In genomic region chr2:213232649-213233437, GRCh38 we compare ENCODE assay signal across 8 cellular contexts. TPM values are rescaled to one million over a fixed set of nuclear protein-coding genes. Genes with fewer than 3 reads are reported as not detected.
DNase-seq lines count a peak whose midpoint lies in the region; ATAC-seq and TF ChIP-seq lines count a peak whose summit lies in the region.

No MANE protein-coding gene starts in this region.

- intact Hi-C loops in colonic mucosa (cut with DNase I), result no loop called here

- H3K4me2 ChIP-seq in OCI-LY3 (ENCODE audit: low read length), result peak overlapping the region; percentile 81

- H3K4me1 ChIP-seq in OCI-LY3 (ENCODE audit: low read length) (peaks cover 31% of the 10 kb centered on the region), colonic mucosa (no peaks in the 10 kb centered on the region), BE2C (peaks cover 11% of the 10 kb centered on the region)

- H3K27ac ChIP-seq in OCI-LY3 (ENCODE audit: low read length), result peak overlapping the region; percentile 43
- peak overlapping the region; percentile 28 for H3K27ac ChIP-seq in brain microvascular endothelial cell
- no peak overlapping the region for H3K27ac ChIP-seq in colonic mucosa

- ATAC-seq in GM18909 (IDR thresholded peaks at IDR 0.05; ENCODE audit: poor library complexity, unreplicated experiment) (peak; percentile 90), HG02852 (IDR thresholded peaks at IDR 0.05; ENCODE audit: unreplicated experiment) (peak; percentile 94)

- H2AFZ ChIP-seq in OCI-LY3 (ENCODE audit: low read depth, low read length), result no peak overlapping the region; the same call in 1 of the 2 replicates

- H3K36me3 ChIP-seq in OCI-LY3 (replicated peaks; ENCODE audit: low read depth, low read length) (no peaks in the 10 kb centered on the region), brain microvascular endothelial cell (replicated peaks) (no peaks in the 10 kb centered on the region), colonic mucosa (no peaks in the 10 kb centered on the region), BE2C (no peaks in the 10 kb centered on the region)

- H4K20me1 ChIP-seq in OCI-LY3 (ENCODE audit: insufficient read depth, low read length), result no peaks in the 10 kb centered on the region

- H3K9ac ChIP-seq in OCI-LY3 (ENCODE audit: low read length) (0 out of 2 replicates have a peak overlapping the region, but pooled peaks have one; percentile 5), colonic mucosa (ENCODE audit: low read depth in 2 of 2, low read length in 2 of 2) (no peak overlapping the region)

- H3K9me3 ChIP-seq in OCI-LY3 (ENCODE audit: insufficient read depth, low read length) (peaks cover 6% of the 10 kb centered on the region; the same call in 1 of the 2 replicates), colonic mucosa (no peaks in the 10 kb centered on the region), BE2C (no peaks in the 10 kb centered on the region)

- DNase-seq in brain microvascular endothelial cell, result peak; percentile 53
- DNase-seq in stimulated activated CD8-positive, alpha-beta memory T cell treated with anti-CD3 and anti-CD28 coated beads, Interleukin-4, amount 100 ng/mL, for 24 hours (ENCODE audit: low read depth), result peak; percentile 16
- DNase-seq in colonic mucosa, result no peak
- no peak for DNase-seq in BE2C
- no peak for DNase-seq in cerebellar cortex (ENCODE audit: low spot score)

- no peaks in the 10 kb centered on the region for H3K79me2 ChIP-seq in OCI-LY3 (ENCODE audit: low read length)

- peak overlapping the region; percentile 58 for H3K4me3 ChIP-seq in OCI-LY3 (ENCODE audit: low read length)
- no peak overlapping the region for H3K4me3 ChIP-seq in brain microvascular endothelial cell (ENCODE audit: low read depth, low read length)
- no peak overlapping the region for H3K4me3 ChIP-seq in colonic mucosa
- no peak overlapping the region for H3K4me3 ChIP-seq in BE2C (ENCODE audit: low read depth, low read length)

- in situ Hi-C loops in brain microvascular endothelial cell (cut with HindIII; ENCODE audit: low pct_ligation_motif_present, low sequenced_read_pairs), result no loop called here

- TF ChIP-seq CTCF in OCI-LY3 (IDR thresholded peaks at IDR 0.05; ENCODE audit: low read depth, low read length) (no peak), brain microvascular endothelial cell (IDR thresholded peaks at IDR 0.05; ENCODE audit: low read depth, low read length, missing control alignments) (no peak), colonic mucosa (IDR thresholded peaks at IDR 0.05) (no peak), BE2C (IDR thresholded peaks at IDR 0.05; ENCODE audit: low read depth, low read length) (no peak)

- H3K27me3 ChIP-seq in OCI-LY3 (ENCODE audit: low read depth, low read length), result no peaks in the 10 kb centered on the region
- H3K27me3 ChIP-seq in brain microvascular endothelial cell (replicated peaks), result no peaks in the 10 kb centered on the region
- no peaks in the 10 kb centered on the region for H3K27me3 ChIP-seq in colonic mucosa
- H3K27me3 ChIP-seq in BE2C, result no peaks in the 10 kb centered on the region

RNA-seq across cellular contexts. Expression of gene SPAG16, which starts 51.4 kb away (rescaled TPM):
- 10 to 100 TPM; 18.6 to 25.5 TPM for total RNA-seq in colonic mucosa
- 17.7 TPM for polyA plus RNA-seq in BE2C (2012; ENCODE audit: insufficient read depth, insufficient read length, low read depth)

Comparison
In these comparisons a context has a peak if more than half of its experiments do, and no peak if none do; other contexts are left out.
1. DNase-seq: peak in brain microvascular endothelial cell (single experiment) and stimulated activated CD8-positive, alpha-beta memory T cell treated with anti-CD3 and anti-CD28 coated beads, Interleukin-4, amount 100 ng/mL, for 24 hours (single experiment); none in colonic mucosa (single experiment), BE2C (single experiment) and cerebellar cortex (single experiment).